In the genomic region with DNA sequence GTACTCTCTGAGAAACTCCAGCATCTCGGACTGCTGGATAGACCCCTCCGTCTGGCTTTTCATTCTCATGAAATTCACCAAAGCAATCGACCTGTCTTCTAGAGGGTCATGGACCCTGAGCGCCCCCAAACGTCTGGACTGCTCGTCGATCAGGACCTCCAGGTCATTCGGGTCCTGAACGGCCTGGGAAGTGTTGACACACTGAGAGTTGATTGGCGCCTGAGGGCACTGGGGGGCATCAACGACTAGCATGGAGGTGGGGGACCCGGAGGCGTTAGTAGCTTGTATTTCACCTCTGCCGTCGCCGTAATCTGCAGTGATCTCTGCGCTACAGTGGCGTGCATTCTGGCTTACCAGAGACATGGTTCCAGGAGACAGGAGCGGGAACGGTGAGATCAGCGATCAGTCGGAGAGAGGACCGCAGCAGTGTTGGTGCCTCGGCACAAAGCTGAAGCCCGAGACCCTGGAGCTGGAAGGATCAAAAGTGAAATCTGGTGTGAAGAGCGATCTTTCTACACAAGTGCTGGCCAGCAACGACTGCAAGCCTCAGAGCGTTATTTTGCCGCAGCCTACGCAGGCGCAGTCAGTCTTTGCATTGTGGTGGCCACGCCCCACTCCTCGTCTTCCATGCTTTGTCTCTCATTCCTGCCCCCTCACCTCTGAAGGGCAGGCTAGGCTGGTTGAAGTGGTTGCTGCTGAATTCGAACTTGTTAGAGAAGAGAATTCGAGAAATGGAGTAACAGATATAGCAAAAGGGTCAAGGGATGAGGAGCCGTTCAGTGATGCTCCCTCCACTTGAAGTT, we compare ENCODE assay signal across 9 cellular contexts. TPM values are rescaled to one million over a fixed set of nuclear protein-coding genes. Genes with fewer than 3 reads are reported as not detected.
DNase-seq lines count a peak whose midpoint lies in the region; ATAC-seq and TF ChIP-seq lines count a peak whose summit lies in the region.
"Had no signal": no experiment of that assay in that cellular context is flagged by ENCODE, and none has a peak within 500 bp of the region (broad histone marks: within the 10 kb centered on the region; RNA-seq: fewer than 3 reads in every experiment).

A gene with protein sequence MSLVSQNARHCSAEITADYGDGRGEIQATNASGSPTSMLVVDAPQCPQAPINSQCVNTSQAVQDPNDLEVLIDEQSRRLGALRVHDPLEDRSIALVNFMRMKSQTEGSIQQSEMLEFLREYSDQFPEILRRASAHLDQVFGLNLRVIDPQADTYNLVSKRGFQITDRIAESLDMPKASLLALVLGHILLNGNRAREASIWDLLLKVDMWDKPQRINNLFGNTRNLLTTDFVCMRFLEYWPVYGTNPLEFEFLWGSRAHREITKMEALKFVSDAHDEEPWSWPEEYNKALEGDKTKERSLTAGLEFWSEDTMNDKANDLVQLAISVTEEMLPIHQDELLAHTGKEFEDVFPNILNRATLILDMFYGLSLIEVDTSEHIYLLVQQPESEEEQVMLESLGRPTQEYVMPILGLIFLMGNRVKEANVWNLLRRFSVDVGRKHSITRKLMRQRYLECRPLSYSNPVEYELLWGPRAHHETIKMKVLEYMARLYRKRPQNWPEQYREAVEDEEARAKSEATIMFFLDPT (minus strand): TSS at position 566 of the 803 bp plus-strand sequence. CDS start 203 bp downstream, at position 363.

- no peak for TF ChIP-seq CTCF in breast epithelium (IDR thresholded peaks at IDR 0.05)
- TF ChIP-seq CTCF in uterus (IDR thresholded peaks at IDR 0.05), result no peak

- peaks cover 0 to 2% of the 10 kb centered on the region in 2 donors for H3K9me3 ChIP-seq in breast epithelium
- H3K9me3 ChIP-seq in uterus, result no peaks in the 10 kb centered on the region

- H3K36me3 ChIP-seq in breast epithelium, result no peaks in the 10 kb centered on the region
- no peaks in the 10 kb centered on the region for H3K36me3 ChIP-seq in uterus
- H3K36me3 ChIP-seq: WERI-Rb-1 had no signal

- peak within 1 kb of the TSS; percentile 29 to 74 (median 65) for H3K4me3 Mint-ChIP-seq in naive B cell

- no peaks in the 10 kb centered on the region for H3K36me3 Mint-ChIP-seq in naive B cell

- H3K27ac ChIP-seq in breast epithelium (no peak within 1 kb of the TSS), uterus (no peak within 1 kb of the TSS)
- H3K27ac ChIP-seq: WERI-Rb-1 had no signal

- intact Hi-C loops in breast epithelium (cut with DNase I; ENCODE audit: low total_unique reads) (no loop called here), uterus (cut with DNase I; ENCODE audit: low total_unique reads) (no loop called here)

- peak; percentile 12 for DNase-seq in activated T-cell treated with anti-CD3 and anti-CD28 coated beads for 48 hours (ENCODE audit: low read depth)
- DNase-seq in activated T-cell treated with anti-CD3 and anti-CD28 coated beads, Interleukin-2, amount 50 U/mL, for 1 hour, result no peak
- DNase-seq in breast epithelium (ENCODE audit: low spot score in 2 of 2), result no peak
- DNase-seq in naive B cell, result no peak
- peak in 1 of 2 donors; percentile 21 for DNase-seq in uterus
- DNase-seq in NCI-H446 treated with DMSO at 0.1 percent for 48 hours (lab: John Stamatoyannopoulos, UW), result no peak
- no peak for DNase-seq in DMS 273 treated with DMSO at 0.1 percent for 48 hours (lab: John Stamatoyannopoulos, UW)
- DNase-seq in erythroblast (lab: John Stamatoyannopoulos, UW), result no peak
- DNase-seq: WERI-Rb-1 had no signal

- no peak for ATAC-seq in naive B cell (ENCODE audit: low read depth in 2 of 2)

- H3K4me3 ChIP-seq in breast epithelium, result peak within 1 kb of the TSS; percentile 33 to 59 (median 35)
- peak within 1 kb of the TSS; percentile 13 to 24 for H3K4me3 ChIP-seq in uterus

- peak within 1 kb of the TSS in 2 of 6 donors; percentile 22 to 81 for H3K27ac Mint-ChIP-seq in naive B cell

- H3K27me3 ChIP-seq in breast epithelium, result peaks cover 0 to 42% of the 10 kb centered on the region in 2 donors
- H3K27me3 ChIP-seq in uterus, result no peaks in the 10 kb centered on the region

- peaks cover 0 to 3% (median 0%) of the 10 kb centered on the region in 3 donors for H3K4me1 Mint-ChIP-seq in naive B cell

- H3K27me3 Mint-ChIP-seq in naive B cell, result peaks cover 0 to 8% (median 8%) of the 10 kb centered on the region in 3 donors

- no peaks in the 10 kb centered on the region for H3K4me1 ChIP-seq in breast epithelium
- no peaks in the 10 kb centered on the region for H3K4me1 ChIP-seq in uterus

- TF ChIP-seq POLR2A in breast epithelium (IDR thresholded peaks at IDR 0.05) (no peak), uterus (IDR thresholded peaks at IDR 0.05) (no peak), erythroblast (IDR thresholded peaks at IDR 0.05; ENCODE audit: low read length) (no peak)

- H3K9me3 Mint-ChIP-seq in naive B cell, result peaks cover 0 to 3% (median 0%) of the 10 kb centered on the region in 7 donors

RNA-seq across cellular contexts. Expression of the gene that starts here (rescaled TPM):
- total RNA-seq in breast epithelium (not detected), uterus (under 1 TPM in 1 of 4 donors, not detected in 3; 0.83 TPM)
- not detected for polyA plus RNA-seq in naive B cell (ENCODE audit: low read depth in 6 of 6)
